ENCODE assay signal across 18 cellular contexts in the genomic region with DNA sequence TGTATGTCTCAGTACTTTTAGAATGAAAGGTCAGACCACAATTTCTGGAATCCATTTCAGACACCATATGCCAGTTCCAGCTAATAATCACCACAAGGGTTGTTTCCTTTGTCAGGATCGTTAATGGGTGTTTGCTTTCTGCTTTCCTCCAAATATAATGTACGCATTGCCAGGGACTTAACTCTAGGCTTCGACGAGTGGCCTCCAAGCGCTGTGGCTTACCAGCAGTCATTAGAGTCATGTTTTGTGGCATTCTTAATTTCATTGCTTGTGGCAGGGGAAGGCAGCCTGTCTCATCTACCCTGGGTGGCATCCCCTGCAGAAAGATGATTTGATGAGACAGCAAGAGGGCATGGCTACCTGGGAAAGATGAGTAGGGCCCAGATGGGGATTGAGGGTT. TPM values are rescaled to one million over a fixed set of nuclear protein-coding genes. Genes with fewer than 3 reads are reported as not detected.
DNase-seq lines count a peak whose midpoint lies in the region; ATAC-seq and TF ChIP-seq lines count a peak whose summit lies in the region.
"Had no signal": no experiment of that assay in that cellular context is flagged by ENCODE, and none has a peak within 500 bp of the region (broad histone marks: within the 10 kb centered on the region; RNA-seq: fewer than 3 reads in every experiment).

No MANE protein-coding gene starts in this region.

- no peaks in the 10 kb centered on the region for H3K27me3 Mint-ChIP-seq in activated naive CD4-positive, alpha-beta T cell treated with anti-CD3 and anti-CD28 coated beads, Interleukin-2, amount 50 U/mL, for 24 hours
- H3K27me3 Mint-ChIP-seq in central memory CD8-positive, alpha-beta T cell = no peaks in the 10 kb centered on the region
- no peaks in the 10 kb centered on the region for H3K27me3 Mint-ChIP-seq in stimulated activated memory B cell treated with anti-CD40 and anti-IgM and Interleukin-4, amounts not matched to agents 10 μg/mL and 1 μg/mL and 100 μg/mL, for 72 hours
- no peaks in the 10 kb centered on the region for H3K27me3 Mint-ChIP-seq in osteocyte (ENCODE audit: unreplicated experiment)
- H3K27me3 Mint-ChIP-seq: activated CD4-positive, alpha-beta memory T cell treated with anti-CD3 and anti-CD28 coated beads for 36 hours; activated T-helper 17 cell treated with anti-CD3 and anti-CD28 coated beads, Interleukin-2, amount 50 U/mL, for 72 hours had no signal

- no peak overlapping the region for H3K4me3 Mint-ChIP-seq in activated naive CD4-positive, alpha-beta T cell treated with anti-CD3 and anti-CD28 coated beads, Interleukin-2, amount 50 U/mL, for 24 hours
- H3K4me3 Mint-ChIP-seq in central memory CD8-positive, alpha-beta T cell = no peak overlapping the region
- no peak overlapping the region for H3K4me3 Mint-ChIP-seq in stimulated activated memory B cell treated with anti-CD40 and anti-IgM and Interleukin-4, amounts not matched to agents 10 μg/mL and 1 μg/mL and 100 μg/mL, for 72 hours
- H3K4me3 Mint-ChIP-seq in osteocyte (ENCODE audit: unreplicated experiment) = no peak overlapping the region
- H3K4me3 Mint-ChIP-seq: activated CD4-positive, alpha-beta memory T cell treated with anti-CD3 and anti-CD28 coated beads for 36 hours; activated T-helper 17 cell treated with anti-CD3 and anti-CD28 coated beads, Interleukin-2, amount 50 U/mL, for 72 hours had no signal

- no peak for ATAC-seq in central memory CD8-positive, alpha-beta T cell (replicated peaks; ENCODE audit: extremely low read depth, poor library complexity, severe bottlenecking)
- no peak for ATAC-seq in stimulated activated memory B cell treated with anti-CD40 and anti-IgM and Interleukin-4, amounts not matched to agents 10 μg/mL and 1 μg/mL and 100 μg/mL, for 72 hours
- ATAC-seq: activated T-helper 17 cell treated with anti-CD3 and anti-CD28 coated beads, Interleukin-2, amount 50 U/mL, for 72 hours; HepG2; left ventricle myocardium superior had no signal

- H3K4me1 Mint-ChIP-seq in activated naive CD4-positive, alpha-beta T cell treated with anti-CD3 and anti-CD28 coated beads, Interleukin-2, amount 50 U/mL, for 24 hours = peaks cover 35% of the 10 kb centered on the region
- H3K4me1 Mint-ChIP-seq in central memory CD8-positive, alpha-beta T cell = peaks cover 45% of the 10 kb centered on the region
- peaks cover 45% of the 10 kb centered on the region for H3K4me1 Mint-ChIP-seq in stimulated activated memory B cell treated with anti-CD40 and anti-IgM and Interleukin-4, amounts not matched to agents 10 μg/mL and 1 μg/mL and 100 μg/mL, for 72 hours
- no peaks in the 10 kb centered on the region for H3K4me1 Mint-ChIP-seq in osteocyte (ENCODE audit: unreplicated experiment)

- no peaks in the 10 kb centered on the region for H3K9me3 Mint-ChIP-seq in activated naive CD4-positive, alpha-beta T cell treated with anti-CD3 and anti-CD28 coated beads, Interleukin-2, amount 50 U/mL, for 24 hours
- H3K9me3 Mint-ChIP-seq in central memory CD8-positive, alpha-beta T cell = no peaks in the 10 kb centered on the region
- no peaks in the 10 kb centered on the region for H3K9me3 Mint-ChIP-seq in stimulated activated memory B cell treated with anti-CD40 and anti-IgM and Interleukin-4, amounts not matched to agents 10 μg/mL and 1 μg/mL and 100 μg/mL, for 72 hours
- no peaks in the 10 kb centered on the region for H3K9me3 Mint-ChIP-seq in osteocyte (ENCODE audit: unreplicated experiment)
- H3K9me3 Mint-ChIP-seq: activated CD4-positive, alpha-beta memory T cell treated with anti-CD3 and anti-CD28 coated beads for 36 hours; activated T-helper 17 cell treated with anti-CD3 and anti-CD28 coated beads, Interleukin-2, amount 50 U/mL, for 72 hours had no signal

- no peak for DNase-seq in activated naive CD4-positive, alpha-beta T cell (lab: John Stamatoyannopoulos, UW)
- DNase-seq in NCI-H2029 treated with DMSO at 0.1 percent for 48 hours (lab: John Stamatoyannopoulos, UW) (peak; percentile 27), T-helper 2 cell (no peak), osteocyte (ENCODE audit: extremely low spot score, unreplicated experiment) (no peak)
- no peak for DNase-seq in central memory CD8-positive, alpha-beta T cell (ENCODE audit: low spot score in 2 of 2)
- no peak for DNase-seq in activated CD8-positive, alpha-beta memory T cell treated with anti-CD3 and anti-CD28 coated beads, Interleukin-2, amount 50 U/mL, for 48 hours
- DNase-seq: activated CD4-positive, alpha-beta memory T cell treated with anti-CD3 and anti-CD28 coated beads for 36 hours; anterior cingulate cortex; effector memory CD4-positive, alpha-beta T cell; EL; left ventricle myocardium superior; NCI-H345; ovary; substantia nigra had no signal

- peak overlapping the region; percentile 27 for H3K27ac Mint-ChIP-seq in activated naive CD4-positive, alpha-beta T cell treated with anti-CD3 and anti-CD28 coated beads, Interleukin-2, amount 50 U/mL, for 24 hours
- peak overlapping the region; percentile 35 for H3K27ac Mint-ChIP-seq in central memory CD8-positive, alpha-beta T cell (ENCODE audit: low read depth)
- peak overlapping the region; percentile 22 for H3K27ac Mint-ChIP-seq in stimulated activated memory B cell treated with anti-CD40 and anti-IgM and Interleukin-4, amounts not matched to agents 10 μg/mL and 1 μg/mL and 100 μg/mL, for 72 hours
- H3K27ac Mint-ChIP-seq in osteocyte (ENCODE audit: unreplicated experiment) = no peak overlapping the region
- H3K27ac Mint-ChIP-seq: activated CD4-positive, alpha-beta memory T cell treated with anti-CD3 and anti-CD28 coated beads for 36 hours had no signal

- TF ChIP-seq CTCF in osteocyte (IDR thresholded peaks at IDR 0.05) = no peak

- peaks cover 18% of the 10 kb centered on the region for H3K36me3 Mint-ChIP-seq in activated naive CD4-positive, alpha-beta T cell treated with anti-CD3 and anti-CD28 coated beads, Interleukin-2, amount 50 U/mL, for 24 hours
- peaks cover 84% of the 10 kb centered on the region for H3K36me3 Mint-ChIP-seq in central memory CD8-positive, alpha-beta T cell (ENCODE audit: insufficient read depth)
- H3K36me3 Mint-ChIP-seq in stimulated activated memory B cell treated with anti-CD40 and anti-IgM and Interleukin-4, amounts not matched to agents 10 μg/mL and 1 μg/mL and 100 μg/mL, for 72 hours = peaks cover 66% of the 10 kb centered on the region
- H3K36me3 Mint-ChIP-seq in osteocyte (ENCODE audit: unreplicated experiment) = peaks cover 52% of the 10 kb centered on the region

RNA-seq across cellular contexts. Expression of a gene that starts 22.5 kb away (rescaled TPM):
- total RNA-seq in osteocyte = 88.2 and 97.1 TPM in 2 replicates

RNA-seq across cellular contexts. Expression of a gene that starts 22.8 kb away (rescaled TPM):
- 79.9 and 91.9 TPM in 2 replicates for total RNA-seq in osteocyte

RNA-seq across cellular contexts. Expression of a gene that starts 34.9 kb away (rescaled TPM):
- total RNA-seq in osteocyte = 59.1 and 60.7 TPM in 2 replicates

RNA-seq across cellular contexts. Expression of a gene that starts 35.4 kb away (rescaled TPM):
- 9.7 and 10.7 TPM in 2 replicates for total RNA-seq in osteocyte

RNA-seq across cellular contexts. Expression of a gene that starts 44.7 kb away (rescaled TPM):
- 716 and 728 TPM in 2 replicates for total RNA-seq in osteocyte
